1 cellular context compared by ENCODE assay signal in genomic region chr17:48515925-48516900, GRCh38.
A peak's percentile ranks its signal among the peaks of the same experiment; 100 is the strongest.
TF ChIP-seq lines count a peak whose summit lies in the region.

No MANE protein-coding gene starts in this region.

TF ChIP-seq in HepG2, 621 proteins besides CTCF, POLR2A, EP300 and RAD21:
- TF ChIP-seq HNRNPK (IDR thresholded peaks at IDR 0.05; ENCODE audit: low read depth, low read length, poor library complexity, severe bottlenecking), result peak; percentile 77
- peak; percentile 15; the same call in 1 of the 2 replicates for TF ChIP-seq CEBPB (IDR thresholded peaks at IDR 0.05; ENCODE audit: borderline replicate concordance, low read depth, low read length)
- TF ChIP-seq TCF7L2 (IDR thresholded peaks at IDR 0.05; ENCODE audit: low read depth, low read length), result no peak
